Comparison of ENCODE assay signal across 27 cellular contexts in the genomic region with DNA sequence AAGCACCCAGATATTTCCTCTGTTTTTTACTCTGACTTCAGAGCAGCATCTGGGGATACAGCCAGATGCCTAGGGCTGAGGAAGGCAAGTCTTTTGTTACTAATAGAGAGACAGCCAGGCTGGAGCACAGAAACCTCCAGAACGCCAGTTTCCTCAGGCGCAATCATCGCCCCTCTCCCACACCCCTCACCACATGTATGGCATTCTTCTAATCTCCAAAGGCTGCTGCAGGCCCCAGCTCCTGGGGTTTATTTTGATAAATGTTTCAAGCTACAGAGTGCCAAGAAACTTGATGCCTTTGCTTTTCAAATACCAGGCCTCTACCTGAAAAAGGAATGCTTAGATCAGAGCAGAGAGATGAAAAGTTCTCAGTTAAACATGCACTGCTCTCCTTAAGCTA.
A peak's percentile ranks its signal among the peaks of the same experiment; 100 is the strongest.
DNase-seq lines count a peak whose midpoint lies in the region; ATAC-seq, FAIRE-seq and TF ChIP-seq lines count a peak whose summit lies in the region.
"Had no signal": no experiment of that assay in that cellular context is flagged by ENCODE, and none has a peak within 500 bp of the region (broad histone marks: within the 10 kb centered on the region; RNA-seq: fewer than 3 reads in every experiment).

No MANE protein-coding gene starts in this region.

- H2BK20ac ChIP-seq in H1 (ENCODE audit: low read length) = no peak overlapping the region

- H3K27ac Mint-ChIP-seq in nephron = peak overlapping the region; percentile 75 to 84 (median 84)
- H3K27ac Mint-ChIP-seq: activated CD8-positive, alpha-beta T cell treated with anti-CD3 and anti-CD28 coated beads, Interleukin-2, amount 10 ng/mL, durations not matched to agents 7 days and 5 days; activated naive CD4-positive, alpha-beta T cell treated with anti-CD3 and anti-CD28 coated beads, Interleukin-2, amount 50 U/mL, for 72 hours; B cell; CD8-positive, alpha-beta memory T cell; stimulated activated naive CD8-positive, alpha-beta T cell treated with anti-CD3 and anti-CD28 coated beads, Interleukin-15, Interleukin-2, amounts not matched to agents 100 ng/mL and 50 ng/mL, for 24 hours had no signal

- no peak overlapping the region for H3K4me3 ChIP-seq in H1 (ENCODE audit: extremely low read depth in 1 of 4, insufficient read depth in 2 of 4, low read depth in 3 of 4, low read length in 4 of 4)
- H3K4me3 ChIP-seq: dorsolateral prefrontal cortex, K562, lung, SK-N-MC had no signal

- CTCF ChIA-PET in H1 (lab: Charles Lee; ENCODE audit: partially characterized antibody) = interaction anchor here (1.2 kb wide), 1 partner anchor 260 kb away, joined by 4 read pairs; no protein-coding TSS in a partner anchor

- POLR2A ChIA-PET in H1 (lab: Charles Lee; ENCODE audit: partially characterized antibody) = no interaction called here

- H3K4me3 Mint-ChIP-seq in nephron = no peak overlapping the region
- H3K4me3 Mint-ChIP-seq: activated CD8-positive, alpha-beta T cell treated with anti-CD3 and anti-CD28 coated beads, Interleukin-2, amount 10 ng/mL, durations not matched to agents 7 days and 5 days; B cell; CD8-positive, alpha-beta memory T cell; stimulated activated naive CD8-positive, alpha-beta T cell treated with anti-CD3 and anti-CD28 coated beads, Interleukin-15, Interleukin-2, amounts not matched to agents 100 ng/mL and 50 ng/mL, for 24 hours had no signal

- no peak overlapping the region for H2AK5ac ChIP-seq in H1 (ENCODE audit: low read depth, low read length)

- no peaks in the 10 kb centered on the region for H3K36me3 Mint-ChIP-seq in nephron (ENCODE audit: low read depth)
- H3K36me3 Mint-ChIP-seq: activated naive CD4-positive, alpha-beta T cell treated with anti-CD3 and anti-CD28 coated beads, Interleukin-2, amount 50 U/mL, for 72 hours; CD8-positive, alpha-beta memory T cell had no signal

- no peak overlapping the region for H3K23ac ChIP-seq in H1 (ENCODE audit: insufficient read length)

- no peak overlapping the region for H2BK5ac ChIP-seq in H1 (ENCODE audit: low read depth, low read length)

- no peaks in the 10 kb centered on the region for H3K79me1 ChIP-seq in H1 (ENCODE audit: low read depth, low read length)

- 70% methylated on average over 3 of the region's 3 CpGs; no CpG with 5 or more reads in 1 of the 2 experiments for WGBS in H1 (ENCODE audit: extremely low coverage in 1 of 2, insufficient coverage in 1 of 2, insufficient read length in 1 of 2, insufficient replicate concordance in 2 of 2, low coverage in 1 of 2, low lambda C conversion rate in 2 of 2, missing lambda C conversion rate in 1 of 2), 2 experiments

- H4K8ac ChIP-seq in H1 (ENCODE audit: extremely low read depth, insufficient read depth, low read length) = no peak overlapping the region

- TF ChIP-seq POLR2A in H1 (IDR thresholded peaks at IDR 0.05; ENCODE audit: control extremely low read depth in 1 of 2, low read depth in 2 of 2, low read length in 2 of 2) = no peak

- no peaks in the 10 kb centered on the region for H3K36me3 ChIP-seq in H1 (ENCODE audit: control insufficient read depth in 2 of 4, insufficient read depth in 4 of 4, low read length in 3 of 4)
- H3K36me3 ChIP-seq: neutrophil had no signal

- no peak overlapping the region for H2BK12ac ChIP-seq in H1 (ENCODE audit: low read depth, low read length)

- H3K9me3 Mint-ChIP-seq in nephron = no peaks in the 10 kb centered on the region
- H3K9me3 Mint-ChIP-seq: activated naive CD4-positive, alpha-beta T cell treated with anti-CD3 and anti-CD28 coated beads, Interleukin-2, amount 50 U/mL, for 72 hours; stimulated activated naive CD8-positive, alpha-beta T cell treated with anti-CD3 and anti-CD28 coated beads, Interleukin-15, Interleukin-2, amounts not matched to agents 100 ng/mL and 50 ng/mL, for 24 hours had no signal

- no peak overlapping the region for H2BK15ac ChIP-seq in H1 (ENCODE audit: low read length)

- peak; percentile 86 for DNase-seq in ELF-1 (ENCODE audit: low read depth, low spot score)
- DNase-seq in H1 (ENCODE audit: low read depth in 1 of 2, low spot score in 2 of 2) = peak in 1 of 2 experiments; percentile 7
- no peak for DNase-seq in stimulated activated CD4-positive, alpha-beta T cell treated with anti-CD3 and anti-CD28 coated beads, Interleukin-2, amount 100 ng/mL, for 48 hours
- DNase-seq in midbrain (lab: John Stamatoyannopoulos, UW) = no peak
- DNase-seq in stimulated activated naive CD8-positive, alpha-beta T cell treated with anti-CD3 and anti-CD28 coated beads, Interleukin-15, Interleukin-2, amounts not matched to agents 100 U/mL and 50 U/mL, for 24 hours = no peak
- DNase-seq: activated CD4-positive, alpha-beta T cell treated with anti-CD3 and anti-CD28 coated beads for 1 hour; activated CD8-positive, alpha-beta T cell treated with anti-CD3 and anti-CD28 coated beads, Interleukin-2, amount 10 ng/mL, durations not matched to agents 7 days and 5 days; anterior cingulate cortex; CD8-positive, alpha-beta memory T cell; dorsolateral prefrontal cortex; kidney glomerular epithelial cell; NCI-H1105; NCI-H187 treated with DMSO at 0.1 percent for 48 hours; NCI-H446; NCI-H82; T-helper 2 cell had no signal

- H3K4me1 Mint-ChIP-seq in nephron = peaks cover 30% of the 10 kb centered on the region
- H3K4me1 Mint-ChIP-seq: B cell; CD8-positive, alpha-beta memory T cell had no signal

- no peak overlapping the region for H3K4ac ChIP-seq in H1 (replicated peaks; ENCODE audit: insufficient read length, low read depth, low read length)

- no peak overlapping the region for H2BK120ac ChIP-seq in H1 (replicated peaks; ENCODE audit: low read depth, low read length)

- no peaks in the 10 kb centered on the region for H3K27me3 ChIP-seq in H1 (replicated peaks in 1 of 4; ENCODE audit: control insufficient read depth in 3 of 4, extremely low read depth in 1 of 4, insufficient read depth in 3 of 4, low read length in 3 of 4)
- H3K27me3 ChIP-seq: neutrophil had no signal

- TF ChIP-seq RAD21 in Ishikawa (IDR thresholded peaks at IDR 0.05; ENCODE audit: low read depth) (no peak), H1 (IDR thresholded peaks at IDR 0.05 in 1 of 2, conservative IDR thresholded peaks at IDR 0.05 in 1 of 2; ENCODE audit: low read depth in 2 of 2, low read length in 2 of 2) (no peak)

- no peak overlapping the region for H3K9ac ChIP-seq in H1 (replicated peaks in 1 of 4; ENCODE audit: extremely low read depth in 1 of 4, low read depth in 3 of 4, low read length in 3 of 4)

- no peak for ATAC-seq in HG02623 (IDR thresholded peaks at IDR 0.05; ENCODE audit: unreplicated experiment)
- ATAC-seq in stimulated activated naive CD8-positive, alpha-beta T cell treated with anti-CD3 and anti-CD28 coated beads, Interleukin-15, Interleukin-2, amounts not matched to agents 100 U/mL and 50 U/mL, for 24 hours = no peak
- ATAC-seq: activated CD8-positive, alpha-beta T cell treated with anti-CD3 and anti-CD28 coated beads, Interleukin-2, amount 10 ng/mL, durations not matched to agents 7 days and 5 days; activated naive CD4-positive, alpha-beta T cell treated with anti-CD3 and anti-CD28 coated beads, Interleukin-2, amount 50 U/mL, for 72 hours; K562 had no signal

- TF ChIP-seq EP300 in Ishikawa (IDR thresholded peaks at IDR 0.05; ENCODE audit: borderline replicate concordance) (peak; percentile 36; the same call in 1 of the 2 replicates), H1 (IDR thresholded peaks at IDR 0.05; ENCODE audit: borderline replicate concordance in 1 of 2, low read depth in 2 of 2, low read length in 2 of 2) (no peak)

- H2AFZ ChIP-seq in H1 (ENCODE audit: low read length) = peak overlapping the region; percentile 30; the same call in 1 of the 2 replicates

- no peaks in the 10 kb centered on the region for H4K20me1 ChIP-seq in H1 (replicated peaks in 1 of 2; ENCODE audit: control insufficient read depth in 1 of 2, insufficient read depth in 2 of 2, low read length in 2 of 2)

- no peak overlapping the region for H3K4me2 ChIP-seq in H1 (ENCODE audit: insufficient read depth in 1 of 2, low read depth in 2 of 2, low read length in 2 of 2)

- H4K5ac ChIP-seq in H1 (ENCODE audit: insufficient read length, low read depth, low read length) = no peak overlapping the region

- H3K9me3 ChIP-seq in H1 (ENCODE audit: insufficient read depth in 2 of 2, low read depth in 1 of 2, low read length in 1 of 2) = no peaks in the 10 kb centered on the region
- H3K9me3 ChIP-seq: neutrophil had no signal

- H3K14ac ChIP-seq in H1 (ENCODE audit: insufficient read length) = no peak overlapping the region

- no peak overlapping the region for H3K27ac ChIP-seq in H1 (ENCODE audit: low read depth, low read length)
- H3K27ac ChIP-seq: dorsolateral prefrontal cortex, neutrophil, SK-N-MC had no signal

- H3K56ac ChIP-seq in H1 (replicated peaks; ENCODE audit: insufficient read length, low read depth, low read length) = no peak overlapping the region

- TF ChIP-seq CTCF in H1 (IDR thresholded peaks at IDR 0.05; ENCODE audit: control extremely low read depth in 1 of 3, insufficient read depth in 1 of 3, low read depth in 1 of 3, low read length in 3 of 3) (no peak), nephron (IDR thresholded peaks at IDR 0.05; ENCODE audit: unreplicated experiment in 3 of 3) (no peak)

- no peaks in the 10 kb centered on the region for H3K79me2 ChIP-seq in H1 (ENCODE audit: control insufficient read depth in 1 of 2, insufficient read depth in 2 of 2, low read length in 2 of 2)

- H3K18ac ChIP-seq in H1 (ENCODE audit: extremely low read depth, low read length) = no peak overlapping the region

- peaks cover 0 to 6% (median 1%) of the 10 kb centered on the region in 4 experiments; a peak in 4 of 7 replicates for H3K4me1 ChIP-seq in H1 (replicated peaks in 1 of 4; ENCODE audit: control insufficient read depth in 3 of 4, insufficient read depth in 4 of 4, low read length in 3 of 4)

- no peaks in the 10 kb centered on the region for H3K27me3 Mint-ChIP-seq in nephron (ENCODE audit: low read depth)
- H3K27me3 Mint-ChIP-seq: B cell had no signal

- no peak for FAIRE-seq in H1 (lab: Jason Lieb, UNC)
- FAIRE-seq: endothelial cell of umbilical vein, K562 had no signal

- no peak overlapping the region for H4K91ac ChIP-seq in H1 (replicated peaks; ENCODE audit: insufficient read length, low read length)

- no peaks in the 10 kb centered on the region for H3K23me2 ChIP-seq in H1 (ENCODE audit: low read depth, low read length)

TF ChIP-seq in Ishikawa, 13 proteins besides CTCF, POLR2A, EP300 and RAD21:
- TF ChIP-seq TAF1 (IDR thresholded peaks at IDR 0.05; ENCODE audit: low read depth) (no peak), NFIC (IDR thresholded peaks at IDR 0.05) (0 out of 2 replicates have a peak, but pooled peaks have one; percentile 25), TEAD4 (IDR thresholded peaks at IDR 0.05) (peak; percentile 39; the same call in 1 of the 2 replicates), ZBTB7A (IDR thresholded peaks at IDR 0.05; ENCODE audit: low read depth) (no peak)

TF ChIP-seq in H1, 55 proteins besides CTCF, POLR2A, EP300 and RAD21:
- TF ChIP-seq NANOG (IDR thresholded peaks at IDR 0.05; ENCODE audit: insufficient read depth, low read depth, low read length, poor library complexity, severe bottlenecking) (no peak), MAX (IDR thresholded peaks at IDR 0.05) (0 out of 2 replicates have a peak, but pooled peaks have one; percentile 19)
